In genomic region chr13:28743499-28744083, GRCh38 we compare ENCODE assay signal across 2 cellular contexts.
TF ChIP-seq lines count a peak whose summit lies in the region.

No MANE protein-coding gene starts in this region.

TF ChIP-seq in GM23338, 12 proteins besides CTCF, POLR2A, EP300 and RAD21:
- TF ChIP-seq ZNF114 (CRISPR knock-in tag; IDR thresholded peaks at IDR 0.05), result no peak
- TF ChIP-seq STAT1 (IDR thresholded peaks at IDR 0.05; ENCODE audit: unreplicated experiment), result no peak
- no peak for TF ChIP-seq ETS1 (IDR thresholded peaks at IDR 0.05)
- TF ChIP-seq JUNB (IDR thresholded peaks at IDR 0.05; ENCODE audit: unreplicated experiment), result no peak

TF ChIP-seq in endothelial cell of umbilical vein, 7 proteins besides CTCF, POLR2A, EP300 and RAD21:
- TF ChIP-seq EZH2 (IDR thresholded peaks at IDR 0.05; ENCODE audit: borderline replicate concordance, low read depth, low read length, severe bottlenecking), result no peak
- no peak for TF ChIP-seq GATA2 (IDR thresholded peaks at IDR 0.05; ENCODE audit: insufficient read depth, insufficient read length, low read depth, low read length)
- TF ChIP-seq POLR2AphosphoS5 (IDR thresholded peaks at IDR 0.05; ENCODE audit: insufficient read depth, low read depth, low read length), result no peak
- TF ChIP-seq JUN (IDR thresholded peaks at IDR 0.05; ENCODE audit: borderline replicate concordance, insufficient read depth, insufficient read length, low read depth), result no peak
- TF ChIP-seq FOS (IDR thresholded peaks at IDR 0.05; ENCODE audit: borderline replicate concordance, insufficient read depth, low read length), result no peak
- TF ChIP-seq MAX (IDR thresholded peaks at IDR 0.05; ENCODE audit: insufficient read depth, insufficient read length), result no peak
- TF ChIP-seq MYC (IDR thresholded peaks at IDR 0.05; ENCODE audit: low read depth, low read length), result no peak
